1 cellular context compared by ENCODE assay signal in the genomic region with DNA sequence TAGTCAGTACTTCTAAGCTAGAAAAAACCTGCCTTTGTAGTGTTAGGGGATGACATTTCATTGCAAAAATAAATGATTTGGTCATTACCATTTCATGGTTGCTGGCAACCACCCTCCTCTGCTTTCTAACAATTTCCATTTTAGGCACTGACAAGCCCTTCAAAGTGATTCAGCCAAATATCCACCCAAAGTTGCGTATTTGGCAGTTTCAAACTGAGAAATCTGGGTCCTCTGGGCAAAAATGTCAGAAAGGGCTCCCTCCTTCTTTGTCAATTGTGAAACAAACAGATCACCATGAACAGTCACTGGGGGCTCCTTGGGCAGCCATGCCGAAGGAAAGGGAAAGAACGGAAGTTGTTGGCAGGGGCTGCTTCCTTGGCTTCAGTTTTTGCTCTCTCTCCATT.
TF ChIP-seq lines count a peak whose summit lies in the region.

No MANE protein-coding gene starts in this region.

TF ChIP-seq in IMR-90, 13 proteins besides CTCF, POLR2A, EP300 and RAD21:
- TF ChIP-seq MXI1 (IDR thresholded peaks at IDR 0.05; ENCODE audit: borderline replicate concordance, low read depth, low read length) (no peak), SMC3 (IDR thresholded peaks at IDR 0.05; ENCODE audit: low read depth, low read length) (no peak), NFE2L2 (IDR thresholded peaks at IDR 0.05; ENCODE audit: low read depth, low read length) (no peak), CHD1 (IDR thresholded peaks at IDR 0.05; ENCODE audit: low read depth, low read length) (no peak), FOS (IDR thresholded peaks at IDR 0.05; ENCODE audit: low read depth, low read length) (no peak), MAZ (IDR thresholded peaks at IDR 0.05; ENCODE audit: borderline replicate concordance, low read depth, low read length) (no peak), BHLHE40 (IDR thresholded peaks at IDR 0.05; ENCODE audit: low read depth, low read length) (no peak), RFX5 (IDR thresholded peaks at IDR 0.05; ENCODE audit: low read depth, low read length) (no peak), CEBPB (IDR thresholded peaks at IDR 0.05; ENCODE audit: low read depth, low read length) (no peak), RCOR1 (IDR thresholded peaks at IDR 0.05; ENCODE audit: insufficient replicate concordance, low read length) (no peak)
- TF ChIP-seq, protein P1, sequence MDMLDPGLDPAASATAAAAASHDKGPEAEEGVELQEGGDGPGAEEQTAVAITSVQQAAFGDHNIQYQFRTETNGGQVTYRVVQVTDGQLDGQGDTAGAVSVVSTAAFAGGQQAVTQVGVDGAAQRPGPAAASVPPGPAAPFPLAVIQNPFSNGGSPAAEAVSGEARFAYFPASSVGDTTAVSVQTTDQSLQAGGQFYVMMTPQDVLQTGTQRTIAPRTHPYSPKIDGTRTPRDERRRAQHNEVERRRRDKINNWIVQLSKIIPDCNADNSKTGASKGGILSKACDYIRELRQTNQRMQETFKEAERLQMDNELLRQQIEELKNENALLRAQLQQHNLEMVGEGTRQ (IDR thresholded peaks at IDR 0.05; ENCODE audit: low read depth, low read length), result no peak
TF ChIP-seq in IMR-90: peak in this region for 0.
